In the genomic region with DNA sequence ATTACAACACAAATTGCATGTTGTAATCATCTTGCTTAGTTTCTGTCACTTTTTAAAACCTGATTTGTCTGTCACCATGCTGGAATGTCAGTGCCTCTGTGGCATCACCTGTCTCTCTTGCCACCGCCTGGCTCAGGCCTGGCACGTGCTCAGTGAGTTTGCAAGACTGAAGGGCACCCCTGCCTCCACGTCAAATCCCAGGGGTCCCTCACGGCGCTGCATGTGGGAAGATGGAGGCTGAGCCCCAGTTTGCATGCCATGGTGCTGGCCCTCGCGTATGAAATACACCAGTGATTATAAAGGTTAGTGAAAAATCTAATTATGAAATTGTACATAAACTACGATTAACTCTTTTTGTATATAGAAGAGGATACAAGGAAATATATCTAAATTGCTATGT, we compare ENCODE assay signal across 16 cellular contexts. TPM values are rescaled to one million over a fixed set of nuclear protein-coding genes. Genes with fewer than 3 reads are reported as not detected.
DNase-seq lines count a peak whose midpoint lies in the region; ATAC-seq and TF ChIP-seq lines count a peak whose summit lies in the region.
"Had no signal": no experiment of that assay in that cellular context is flagged by ENCODE, and none has a peak within 500 bp of the region (broad histone marks: within the 10 kb centered on the region; RNA-seq: fewer than 3 reads in every experiment).

No MANE protein-coding gene starts in this region.

- DNase-seq in activated naive CD4-positive, alpha-beta T cell treated with anti-CD3 and anti-CD28 coated beads, Interleukin-2, amount 50 U/mL, for 72 hours (ENCODE audit: low spot score in 2 of 2), result no peak
- DNase-seq in activated naive CD4-positive, alpha-beta T cell treated with anti-CD3 and anti-CD28 coated beads, Interleukin-2, amount 50 U/mL, for 16 hours, result no peak
- peak; percentile 15 for DNase-seq in GF-D8 (lab: John Stamatoyannopoulos, UW)
- DNase-seq in activated T-helper 2 cell treated with anti-CD3 and anti-CD28 coated beads, Interferon-gamma antibody, Interleukin-2, Interleukin-4, amounts not matched to agents 10 μg/mL and 5 μg/mL and 100 μg/mL, durations not matched to agents 14 hours and 24 hours and 36 hours (ENCODE audit: low spot score), result no peak
- DNase-seq in stimulated activated effector memory CD8-positive, alpha-beta T cell treated with anti-CD3 and anti-CD28 coated beads, Interleukin-12 subunit alpha, Interleukin-12 subunit beta, amount 100 ng/mL, for 72 hours (ENCODE audit: low spot score in 2 of 2), result no peak
- no peak for DNase-seq in glutamatergic neuron
- no peak for DNase-seq in central memory CD4-positive, alpha-beta T cell
- DNase-seq: Caco-2, NCI-H446 treated with DMSO at 0.1 percent for 48 hours, psoas muscle, stomach, upper lobe of left lung had no signal

- TF ChIP-seq CTCF in glutamatergic neuron (IDR thresholded peaks at IDR 0.05; ENCODE audit: partially characterized antibody, unreplicated experiment), result no peak

- ATAC-seq in activated naive CD4-positive, alpha-beta T cell treated with anti-CD3 and anti-CD28 coated beads, Interleukin-2, amount 50 U/mL, for 72 hours, result no peak
- no peak for ATAC-seq in stimulated activated effector memory CD8-positive, alpha-beta T cell treated with anti-CD3 and anti-CD28 coated beads, Interleukin-12 subunit alpha, Interleukin-12 subunit beta, amount 100 ng/mL, for 72 hours
- ATAC-seq in HG02938 (IDR thresholded peaks at IDR 0.05; ENCODE audit: unreplicated experiment), result no peak
- ATAC-seq: psoas muscle, SK-N-SH treated with all-trans-retinoic acid at 6 μM for 48 hours had no signal

- no peaks in the 10 kb centered on the region for H3K27me3 Mint-ChIP-seq in activated T-helper 2 cell treated with anti-CD3 and anti-CD28 coated beads, Interferon-gamma antibody, Interleukin-2, Interleukin-4, amounts not matched to agents 10 μg/mL and 5 μg/mL and 100 μg/mL, durations not matched to agents 14 hours and 24 hours and 36 hours (ENCODE audit: low read depth)
- H3K27me3 Mint-ChIP-seq in glutamatergic neuron (ENCODE audit: unreplicated experiment), result peaks cover 2% of the 10 kb centered on the region

- H3K4me1 Mint-ChIP-seq in activated T-helper 2 cell treated with anti-CD3 and anti-CD28 coated beads, Interferon-gamma antibody, Interleukin-2, Interleukin-4, amounts not matched to agents 10 μg/mL and 5 μg/mL and 100 μg/mL, durations not matched to agents 14 hours and 24 hours and 36 hours (ENCODE audit: low read depth), result peaks cover 40% of the 10 kb centered on the region
- peaks cover 62% of the 10 kb centered on the region for H3K4me1 Mint-ChIP-seq in stimulated activated effector memory CD8-positive, alpha-beta T cell treated with anti-CD3 and anti-CD28 coated beads, Interleukin-12 subunit alpha, Interleukin-12 subunit beta, amount 100 ng/mL, for 72 hours
- no peaks in the 10 kb centered on the region for H3K4me1 Mint-ChIP-seq in glutamatergic neuron (ENCODE audit: low read depth, unreplicated experiment)

- H3K36me3 Mint-ChIP-seq in activated naive CD4-positive, alpha-beta T cell treated with anti-CD3 and anti-CD28 coated beads, Interleukin-2, amount 50 U/mL, for 72 hours, result no peaks in the 10 kb centered on the region
- H3K36me3 Mint-ChIP-seq in activated T-helper 2 cell treated with anti-CD3 and anti-CD28 coated beads, Interferon-gamma antibody, Interleukin-2, Interleukin-4, amounts not matched to agents 10 μg/mL and 5 μg/mL and 100 μg/mL, durations not matched to agents 14 hours and 24 hours and 36 hours (ENCODE audit: low read depth), result no peaks in the 10 kb centered on the region
- H3K36me3 Mint-ChIP-seq in stimulated activated effector memory CD8-positive, alpha-beta T cell treated with anti-CD3 and anti-CD28 coated beads, Interleukin-12 subunit alpha, Interleukin-12 subunit beta, amount 100 ng/mL, for 72 hours, result peaks cover 4% of the 10 kb centered on the region
- H3K36me3 Mint-ChIP-seq in glutamatergic neuron (ENCODE audit: unreplicated experiment), result no peaks in the 10 kb centered on the region

- no peaks in the 10 kb centered on the region for H3K9me3 Mint-ChIP-seq in activated naive CD4-positive, alpha-beta T cell treated with anti-CD3 and anti-CD28 coated beads, Interleukin-2, amount 50 U/mL, for 72 hours
- no peaks in the 10 kb centered on the region for H3K9me3 Mint-ChIP-seq in activated T-helper 2 cell treated with anti-CD3 and anti-CD28 coated beads, Interferon-gamma antibody, Interleukin-2, Interleukin-4, amounts not matched to agents 10 μg/mL and 5 μg/mL and 100 μg/mL, durations not matched to agents 14 hours and 24 hours and 36 hours
- H3K9me3 Mint-ChIP-seq in stimulated activated effector memory CD8-positive, alpha-beta T cell treated with anti-CD3 and anti-CD28 coated beads, Interleukin-12 subunit alpha, Interleukin-12 subunit beta, amount 100 ng/mL, for 72 hours, result no peaks in the 10 kb centered on the region
- H3K9me3 Mint-ChIP-seq in glutamatergic neuron (ENCODE audit: unreplicated experiment), result no peaks in the 10 kb centered on the region

- H3K27ac Mint-ChIP-seq in activated naive CD4-positive, alpha-beta T cell treated with anti-CD3 and anti-CD28 coated beads, Interleukin-2, amount 50 U/mL, for 72 hours, result peak overlapping the region; percentile 86 to 91
- H3K27ac Mint-ChIP-seq in activated T-helper 2 cell treated with anti-CD3 and anti-CD28 coated beads, Interferon-gamma antibody, Interleukin-2, Interleukin-4, amounts not matched to agents 10 μg/mL and 5 μg/mL and 100 μg/mL, durations not matched to agents 14 hours and 24 hours and 36 hours, result peak overlapping the region; percentile 97
- peak overlapping the region; percentile 93 for H3K27ac Mint-ChIP-seq in stimulated activated effector memory CD8-positive, alpha-beta T cell treated with anti-CD3 and anti-CD28 coated beads, Interleukin-12 subunit alpha, Interleukin-12 subunit beta, amount 100 ng/mL, for 72 hours
- H3K27ac Mint-ChIP-seq in glutamatergic neuron (ENCODE audit: unreplicated experiment), result no peak overlapping the region

- intact Hi-C loops in activated T-helper 2 cell treated with anti-CD3 and anti-CD28 coated beads, Interferon-gamma antibody, Interleukin-2, Interleukin-4, amounts not matched to agents 10 μg/mL and 5 μg/mL and 100 μg/mL, durations not matched to agents 14 hours and 24 hours and 36 hours (cut with micrococcal nuclease), result loop anchor here (2.0 to 5.0 kb wide), 2 partner anchors 54 to 146 kb away; a partner anchor contains a TSS

- H3K4me3 Mint-ChIP-seq in activated T-helper 2 cell treated with anti-CD3 and anti-CD28 coated beads, Interferon-gamma antibody, Interleukin-2, Interleukin-4, amounts not matched to agents 10 μg/mL and 5 μg/mL and 100 μg/mL, durations not matched to agents 14 hours and 24 hours and 36 hours (ENCODE audit: low read depth), result no peak overlapping the region
- peak overlapping the region; percentile 78 for H3K4me3 Mint-ChIP-seq in stimulated activated effector memory CD8-positive, alpha-beta T cell treated with anti-CD3 and anti-CD28 coated beads, Interleukin-12 subunit alpha, Interleukin-12 subunit beta, amount 100 ng/mL, for 72 hours
- no peak overlapping the region for H3K4me3 Mint-ChIP-seq in glutamatergic neuron (ENCODE audit: unreplicated experiment)

RNA-seq across cellular contexts. Expression of a gene that starts 51.9 kb away (rescaled TPM):
- 1 to 10 TPM in 1 of 2 donors, under 1 TPM in 1; 0.55 to 1.8 TPM for total RNA-seq in activated naive CD4-positive, alpha-beta T cell treated with anti-CD3 and anti-CD28 coated beads, Interleukin-2, amount 50 U/mL, for 72 hours
- total RNA-seq in activated T-helper 2 cell treated with anti-CD3 and anti-CD28 coated beads, Interferon-gamma antibody, Interleukin-2, Interleukin-4, amounts not matched to agents 10 μg/mL and 5 μg/mL and 100 μg/mL, durations not matched to agents 14 hours and 24 hours and 36 hours, result 3.1 and 4.2 TPM in 2 replicates
- not detected for total RNA-seq in glutamatergic neuron (ENCODE audit: unreplicated experiment)
- total RNA-seq: bronchial epithelial cell, Caco-2, dermis microvascular lymphatic vessel endothelial cell had no signal
